ENCODE assay signal across 1 cellular context in genomic region chr10:119206603-119207366, GRCh38.
TF ChIP-seq lines count a peak whose summit lies in the region.

No MANE protein-coding gene starts in this region.

TF ChIP-seq in HepG2, 621 proteins besides CTCF, POLR2A, EP300 and RAD21 (continued from another document and continues in another):
- TF ChIP-seq, protein P1, sequence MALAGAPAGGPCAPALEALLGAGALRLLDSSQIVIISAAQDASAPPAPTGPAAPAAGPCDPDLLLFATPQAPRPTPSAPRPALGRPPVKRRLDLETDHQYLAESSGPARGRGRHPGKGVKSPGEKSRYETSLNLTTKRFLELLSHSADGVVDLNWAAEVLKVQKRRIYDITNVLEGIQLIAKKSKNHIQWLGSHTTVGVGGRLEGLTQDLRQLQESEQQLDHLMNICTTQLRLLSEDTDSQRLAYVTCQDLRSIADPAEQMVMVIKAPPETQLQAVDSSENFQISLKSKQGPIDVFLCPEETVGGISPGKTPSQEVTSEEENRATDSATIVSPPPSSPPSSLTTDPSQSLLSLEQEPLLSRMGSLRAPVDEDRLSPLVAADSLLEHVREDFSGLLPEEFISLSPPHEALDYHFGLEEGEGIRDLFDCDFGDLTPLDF (CRISPR knock-in tag; IDR thresholded peaks at IDR 0.05): no peak
- TF ChIP-seq DNMT3B (CRISPR knock-in tag; conservative IDR thresholded peaks at IDR 0.05): no peak; the same call in 1 of the 2 replicates
- no peak for TF ChIP-seq ZBTB42 (CRISPR knock-in tag; IDR thresholded peaks at IDR 0.05)
- no peak for TF ChIP-seq CREB1 (IDR thresholded peaks at IDR 0.05)
- no peak for TF ChIP-seq CREB1 (CRISPR knock-in tag; IDR thresholded peaks at IDR 0.05)
- no peak for TF ChIP-seq NPAS2 (CRISPR knock-in tag; IDR thresholded peaks at IDR 0.05; ENCODE audit: borderline replicate concordance)
- TF ChIP-seq HDAC1 (CRISPR knock-in tag; IDR thresholded peaks at IDR 0.05): peak; percentile 16; the same call in 1 of the 2 replicates
- TF ChIP-seq SMAD1 (CRISPR knock-in tag; IDR thresholded peaks at IDR 0.05; ENCODE audit: borderline replicate concordance, low read depth): no peak
- no peak for TF ChIP-seq BORCS8-MEF2B (CRISPR knock-in tag; IDR thresholded peaks at IDR 0.05)
- no peak for TF ChIP-seq SP1 (IDR thresholded peaks at IDR 0.05)
- TF ChIP-seq SP1 (CRISPR knock-in tag; IDR thresholded peaks at IDR 0.05): 0 out of 2 replicates have a peak, but pooled peaks have one; percentile 5
- TF ChIP-seq ZNF562 (CRISPR knock-in tag; IDR thresholded peaks at IDR 0.05; ENCODE audit: borderline replicate concordance): no peak
- TF ChIP-seq ZNF317 (CRISPR knock-in tag; IDR thresholded peaks at IDR 0.05): no peak
- TF ChIP-seq, protein P2, sequence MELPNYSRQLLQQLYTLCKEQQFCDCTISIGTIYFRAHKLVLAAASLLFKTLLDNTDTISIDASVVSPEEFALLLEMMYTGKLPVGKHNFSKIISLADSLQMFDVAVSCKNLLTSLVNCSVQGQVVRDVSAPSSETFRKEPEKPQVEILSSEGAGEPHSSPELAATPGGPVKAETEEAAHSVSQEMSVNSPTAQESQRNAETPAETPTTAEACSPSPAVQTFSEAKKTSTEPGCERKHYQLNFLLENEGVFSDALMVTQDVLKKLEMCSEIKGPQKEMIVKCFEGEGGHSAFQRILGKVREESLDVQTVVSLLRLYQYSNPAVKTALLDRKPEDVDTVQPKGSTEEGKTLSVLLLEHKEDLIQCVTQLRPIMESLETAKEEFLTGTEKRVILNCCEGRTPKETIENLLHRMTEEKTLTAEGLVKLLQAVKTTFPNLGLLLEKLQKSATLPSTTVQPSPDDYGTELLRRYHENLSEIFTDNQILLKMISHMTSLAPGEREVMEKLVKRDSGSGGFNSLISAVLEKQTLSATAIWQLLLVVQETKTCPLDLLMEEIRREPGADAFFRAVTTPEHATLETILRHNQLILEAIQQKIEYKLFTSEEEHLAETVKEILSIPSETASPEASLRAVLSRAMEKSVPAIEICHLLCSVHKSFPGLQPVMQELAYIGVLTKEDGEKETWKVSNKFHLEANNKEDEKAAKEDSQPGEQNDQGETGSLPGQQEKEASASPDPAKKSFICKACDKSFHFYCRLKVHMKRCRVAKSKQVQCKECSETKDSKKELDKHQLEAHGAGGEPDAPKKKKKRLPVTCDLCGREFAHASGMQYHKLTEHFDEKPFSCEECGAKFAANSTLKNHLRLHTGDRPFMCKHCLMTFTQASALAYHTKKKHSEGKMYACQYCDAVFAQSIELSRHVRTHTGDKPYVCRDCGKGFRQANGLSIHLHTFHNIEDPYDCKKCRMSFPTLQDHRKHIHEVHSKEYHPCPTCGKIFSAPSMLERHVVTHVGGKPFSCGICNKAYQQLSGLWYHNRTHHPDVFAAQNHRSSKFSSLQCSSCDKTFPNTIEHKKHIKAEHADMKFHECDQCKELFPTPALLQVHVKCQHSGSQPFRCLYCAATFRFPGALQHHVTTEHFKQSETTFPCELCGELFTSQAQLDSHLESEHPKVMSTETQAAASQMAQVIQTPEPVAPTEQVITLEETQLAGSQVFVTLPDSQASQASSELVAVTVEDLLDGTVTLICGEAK (IDR thresholded peaks at IDR 0.05): no peak
- TF ChIP-seq, protein P2 (CRISPR knock-in tag; IDR thresholded peaks at IDR 0.05): no peak
- TF ChIP-seq SAFB2 (CRISPR knock-in tag; IDR thresholded peaks at IDR 0.05; ENCODE audit: borderline replicate concordance, low read depth): no peak; the same call in 1 of the 2 replicates
- no peak for TF ChIP-seq ZFYVE20 (CRISPR knock-in tag; IDR thresholded peaks at IDR 0.05; ENCODE audit: borderline replicate concordance, low read depth)
- 0 out of 2 replicates have a peak, but pooled peaks have one; percentile 47 for TF ChIP-seq TMF1 (CRISPR knock-in tag; IDR thresholded peaks at IDR 0.05; ENCODE audit: low read depth)
- TF ChIP-seq SRSF9 (IDR thresholded peaks at IDR 0.05; ENCODE audit: borderline replicate concordance, insufficient read depth, low read depth, low read length, poor library complexity, severe bottlenecking): no peak
- TF ChIP-seq, protein P3, sequence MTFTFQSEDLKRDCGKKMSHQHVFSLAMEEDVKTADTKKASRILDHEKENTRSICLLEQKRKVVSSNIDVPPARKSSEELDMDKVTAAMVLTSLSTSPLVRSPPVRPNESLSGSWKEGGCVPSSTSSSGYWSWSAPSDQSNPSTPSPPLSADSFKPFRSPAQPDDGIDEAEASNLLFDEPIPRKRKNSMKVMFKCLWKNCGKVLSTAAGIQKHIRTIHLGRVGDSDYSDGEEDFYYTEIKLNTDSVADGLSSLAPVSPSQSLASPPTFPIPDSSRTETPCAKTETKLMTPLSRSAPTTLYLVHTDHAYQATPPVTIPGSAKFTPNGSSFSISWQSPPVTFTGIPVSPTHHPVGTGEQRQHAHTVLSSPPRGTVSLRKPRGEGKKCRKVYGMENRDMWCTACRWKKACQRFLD (CRISPR knock-in tag; IDR thresholded peaks at IDR 0.05; ENCODE audit: borderline replicate concordance): no peak
- no peak for TF ChIP-seq ZNF280D (CRISPR knock-in tag; IDR thresholded peaks at IDR 0.05)
- no peak for TF ChIP-seq FOXO1 (CRISPR knock-in tag; IDR thresholded peaks at IDR 0.05)
- TF ChIP-seq ZNF644 (CRISPR knock-in tag; IDR thresholded peaks at IDR 0.05; ENCODE audit: low read depth): no peak
- TF ChIP-seq, protein P4, sequence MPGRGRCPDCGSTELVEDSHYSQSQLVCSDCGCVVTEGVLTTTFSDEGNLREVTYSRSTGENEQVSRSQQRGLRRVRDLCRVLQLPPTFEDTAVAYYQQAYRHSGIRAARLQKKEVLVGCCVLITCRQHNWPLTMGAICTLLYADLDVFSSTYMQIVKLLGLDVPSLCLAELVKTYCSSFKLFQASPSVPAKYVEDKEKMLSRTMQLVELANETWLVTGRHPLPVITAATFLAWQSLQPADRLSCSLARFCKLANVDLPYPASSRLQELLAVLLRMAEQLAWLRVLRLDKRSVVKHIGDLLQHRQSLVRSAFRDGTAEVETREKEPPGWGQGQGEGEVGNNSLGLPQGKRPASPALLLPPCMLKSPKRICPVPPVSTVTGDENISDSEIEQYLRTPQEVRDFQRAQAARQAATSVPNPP (CRISPR knock-in tag; IDR thresholded peaks at IDR 0.05): no peak
- TF ChIP-seq ZNF766 (CRISPR knock-in tag; IDR thresholded peaks at IDR 0.05; ENCODE audit: borderline replicate concordance): peak; percentile 23; the same call in 1 of the 2 replicates
- TF ChIP-seq, protein P5, sequence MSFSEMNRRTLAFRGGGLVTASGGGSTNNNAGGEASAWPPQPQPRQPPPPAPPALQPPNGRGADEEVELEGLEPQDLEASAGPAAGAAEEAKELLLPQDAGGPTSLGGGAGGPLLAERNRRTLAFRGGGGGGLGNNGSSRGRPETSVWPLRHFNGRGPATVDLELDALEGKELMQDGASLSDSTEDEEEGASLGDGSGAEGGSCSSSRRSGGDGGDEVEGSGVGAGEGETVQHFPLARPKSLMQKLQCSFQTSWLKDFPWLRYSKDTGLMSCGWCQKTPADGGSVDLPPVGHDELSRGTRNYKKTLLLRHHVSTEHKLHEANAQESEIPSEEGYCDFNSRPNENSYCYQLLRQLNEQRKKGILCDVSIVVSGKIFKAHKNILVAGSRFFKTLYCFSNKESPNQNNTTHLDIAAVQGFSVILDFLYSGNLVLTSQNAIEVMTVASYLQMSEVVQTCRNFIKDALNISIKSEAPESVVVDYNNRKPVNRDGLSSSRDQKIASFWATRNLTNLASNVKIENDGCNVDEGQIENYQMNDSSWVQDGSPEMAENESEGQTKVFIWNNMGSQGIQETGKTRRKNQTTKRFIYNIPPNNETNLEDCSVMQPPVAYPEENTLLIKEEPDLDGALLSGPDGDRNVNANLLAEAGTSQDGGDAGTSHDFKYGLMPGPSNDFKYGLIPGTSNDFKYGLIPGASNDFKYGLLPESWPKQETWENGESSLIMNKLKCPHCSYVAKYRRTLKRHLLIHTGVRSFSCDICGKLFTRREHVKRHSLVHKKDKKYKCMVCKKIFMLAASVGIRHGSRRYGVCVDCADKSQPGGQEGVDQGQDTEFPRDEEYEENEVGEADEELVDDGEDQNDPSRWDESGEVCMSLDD (CRISPR knock-in tag; IDR thresholded peaks at IDR 0.05; ENCODE audit: borderline replicate concordance): peak; percentile 74
- no peak for TF ChIP-seq ZNF577 (CRISPR knock-in tag; IDR thresholded peaks at IDR 0.05; ENCODE audit: borderline replicate concordance, low read depth)
- no peak for TF ChIP-seq ZMYM2 (CRISPR knock-in tag; IDR thresholded peaks at IDR 0.05)
- no peak for TF ChIP-seq FOXA3 (CRISPR knock-in tag; IDR thresholded peaks at IDR 0.05)
- TF ChIP-seq, protein P6, sequence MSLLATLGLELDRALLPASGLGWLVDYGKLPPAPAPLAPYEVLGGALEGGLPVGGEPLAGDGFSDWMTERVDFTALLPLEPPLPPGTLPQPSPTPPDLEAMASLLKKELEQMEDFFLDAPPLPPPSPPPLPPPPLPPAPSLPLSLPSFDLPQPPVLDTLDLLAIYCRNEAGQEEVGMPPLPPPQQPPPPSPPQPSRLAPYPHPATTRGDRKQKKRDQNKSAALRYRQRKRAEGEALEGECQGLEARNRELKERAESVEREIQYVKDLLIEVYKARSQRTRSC (CRISPR knock-in tag; IDR thresholded peaks at IDR 0.05; ENCODE audit: low read depth): no peak
- TF ChIP-seq ETS1 (CRISPR knock-in tag; IDR thresholded peaks at IDR 0.05): no peak
- no peak for TF ChIP-seq JUN (CRISPR knock-in tag; IDR thresholded peaks at IDR 0.05)
- TF ChIP-seq, protein P7, sequence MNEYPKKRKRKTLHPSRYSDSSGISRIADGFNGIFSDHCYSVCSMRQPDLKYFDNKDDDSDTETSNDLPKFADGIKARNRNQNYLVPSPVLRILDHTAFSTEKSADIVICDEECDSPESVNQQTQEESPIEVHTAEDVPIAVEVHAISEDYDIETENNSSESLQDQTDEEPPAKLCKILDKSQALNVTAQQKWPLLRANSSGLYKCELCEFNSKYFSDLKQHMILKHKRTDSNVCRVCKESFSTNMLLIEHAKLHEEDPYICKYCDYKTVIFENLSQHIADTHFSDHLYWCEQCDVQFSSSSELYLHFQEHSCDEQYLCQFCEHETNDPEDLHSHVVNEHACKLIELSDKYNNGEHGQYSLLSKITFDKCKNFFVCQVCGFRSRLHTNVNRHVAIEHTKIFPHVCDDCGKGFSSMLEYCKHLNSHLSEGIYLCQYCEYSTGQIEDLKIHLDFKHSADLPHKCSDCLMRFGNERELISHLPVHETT (CRISPR knock-in tag; conservative IDR thresholded peaks at IDR 0.05): no peak
- peak; percentile 27; the same call in 1 of the 2 replicates for TF ChIP-seq IRF9 (CRISPR knock-in tag; IDR thresholded peaks at IDR 0.05; ENCODE audit: borderline replicate concordance)
- no peak; the same call in 1 of the 2 replicates for TF ChIP-seq ZNF816 (CRISPR knock-in tag; IDR thresholded peaks at IDR 0.05; ENCODE audit: borderline replicate concordance)
